Comparison of ENCODE assay signal across 25 cellular contexts in the genomic region with DNA sequence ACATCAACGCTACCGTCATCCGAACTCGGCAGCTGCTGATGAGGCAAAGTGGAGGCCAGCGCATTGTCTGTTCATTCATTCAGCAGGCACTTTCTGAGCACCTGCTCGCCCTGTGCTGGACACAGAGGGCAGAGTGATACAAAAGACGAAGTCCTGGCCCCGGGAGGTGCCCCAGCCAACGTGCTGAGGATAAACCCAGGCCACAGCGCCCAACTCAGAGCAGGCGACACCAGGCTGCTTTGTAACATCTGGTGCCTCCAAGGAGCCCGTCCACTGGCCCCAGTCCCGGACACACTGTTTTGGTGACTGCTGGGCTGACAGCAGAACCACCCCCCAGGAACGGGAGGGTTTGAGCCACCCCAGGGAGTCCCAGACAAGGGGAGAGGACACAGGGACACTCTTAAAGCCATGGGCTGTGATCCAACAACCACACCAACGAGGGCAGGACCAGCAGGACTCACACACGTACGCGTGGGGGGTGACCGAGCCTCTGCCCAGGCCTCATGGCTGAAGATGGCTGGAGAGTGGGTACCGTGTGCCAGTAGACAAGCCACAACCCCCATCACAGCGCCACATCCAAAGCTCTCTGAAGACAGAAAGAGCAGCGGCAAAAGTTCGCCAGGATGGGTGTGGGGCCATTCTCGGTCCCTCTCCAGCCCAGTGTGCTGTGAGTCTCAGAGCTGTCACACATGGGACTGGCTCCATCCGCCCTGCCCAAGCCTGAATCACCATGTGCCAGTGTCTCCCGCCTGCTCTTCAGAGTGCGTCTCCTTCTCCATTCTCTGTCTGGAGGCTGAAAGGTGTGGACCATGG. TPM values are rescaled to one million over a fixed set of nuclear protein-coding genes. Genes with fewer than 3 reads are reported as not detected.
A peak's percentile ranks its signal among the peaks of the same experiment; 100 is the strongest.
DNase-seq lines count a peak whose midpoint lies in the region; ATAC-seq and TF ChIP-seq lines count a peak whose summit lies in the region.
"Had no signal": no experiment of that assay in that cellular context is flagged by ENCODE, and none has a peak within 500 bp of the region (broad histone marks: within the 10 kb centered on the region; RNA-seq: fewer than 3 reads in every experiment).

No MANE protein-coding gene starts in this region.

- ATAC-seq in RWPE2 (ENCODE audit: low read depth), result no peak
- ATAC-seq: heart left ventricle; naive thymus-derived CD4-positive, alpha-beta T cell had no signal

- H3K27me3 ChIP-seq in H7 (ENCODE audit: control insufficient read depth, insufficient read depth, low read length) (peaks cover 2% of the 10 kb centered on the region; the same call in 1 of the 2 replicates), RWPE2 (ENCODE audit: insufficient read depth, poor library complexity, severe bottlenecking) (peaks cover 24% of the 10 kb centered on the region)
- H3K27me3 ChIP-seq: testis had no signal

- no peaks in the 10 kb centered on the region for H3K4me1 ChIP-seq in RWPE2 (ENCODE audit: insufficient read depth, poor library complexity, severe bottlenecking)
- H3K4me1 ChIP-seq: esophagus squamous epithelium, testis had no signal

- no peaks in the 10 kb centered on the region for H3K36me3 ChIP-seq in H7 (replicated peaks; ENCODE audit: control insufficient read depth, insufficient read depth, low read length)
- no peaks in the 10 kb centered on the region for H3K36me3 ChIP-seq in RWPE2 (ENCODE audit: low read depth)
- H3K36me3 ChIP-seq: esophagus squamous epithelium, heart left ventricle had no signal

- peak; percentile 65 for DNase-seq in COR-L47 (lab: John Stamatoyannopoulos, UW)
- DNase-seq in H7, result peak; percentile 46
- DNase-seq in RWPE2 (ENCODE audit: low spot score), result peak; percentile 65
- peak; percentile 8 for DNase-seq in midbrain (lab: John Stamatoyannopoulos, UW)
- DNase-seq in mucosa of gallbladder (ENCODE audit: low spot score), result no peak
- no peak for DNase-seq in iPS-NIHi7 (ENCODE audit: extremely low spot score)
- DNase-seq in activated naive CD4-positive, alpha-beta T cell (lab: John Stamatoyannopoulos, UW), result no peak
- DNase-seq: activated CD4-positive, alpha-beta T cell treated with anti-CD3 and anti-CD28 coated beads for 4 hours; activated gamma-delta T cell treated with Interleukin-2 at 50 U/mL for 16 hours; amniotic stem cell; Calu3; effector CD4-positive, alpha-beta T cell; esophagus squamous epithelium; GF-D8; Kasumi-1; mammary epithelial cell; naive thymus-derived CD4-positive, alpha-beta T cell; NCI-H1436; NCI-H510A treated with DMSO at 0.1 percent for 48 hours; stimulated activated CD4-positive, alpha-beta T cell treated with anti-CD3 and anti-CD28 coated beads, Interleukin-12 subunit alpha, Interleukin-12 subunit beta, amount 100 ng/mL, for 4 hours; testis had no signal

- no peak overlapping the region for H3K27ac ChIP-seq in RWPE2 (ENCODE audit: poor library complexity, severe bottlenecking)
- H3K27ac ChIP-seq: esophagus squamous epithelium, heart left ventricle, SK-N-MC, testis had no signal

- no peak for TF ChIP-seq CTCF in RWPE2 (IDR thresholded peaks at IDR 0.05; ENCODE audit: poor library complexity, severe bottlenecking)

- H3K4me3 ChIP-seq in H7 (ENCODE audit: insufficient read depth, low read depth, low read length) (no peak overlapping the region), RWPE2 (ENCODE audit: severe bottlenecking) (no peak overlapping the region)
- H3K4me3 ChIP-seq: esophagus squamous epithelium, heart left ventricle, SK-N-MC, testis had no signal

- no peaks in the 10 kb centered on the region for H3K9me3 ChIP-seq in RWPE2 (ENCODE audit: severe bottlenecking)
- H3K9me3 ChIP-seq: esophagus squamous epithelium, heart left ventricle, testis had no signal

RNA-seq across cellular contexts. Expression of gene TMEM179, which starts 5.9 kb away (rescaled TPM):
- 1.9 and 3.2 TPM in 2 replicates for total RNA-seq in H7 (2014; rRNA removed; shearing (Covaris generic))
- 1.5 TPM for total RNA-seq in mucosa of gallbladder
- total RNA-seq: Calu3, esophagus squamous epithelium, OCI-LY7 had no signal

RNA-seq across cellular contexts. Expression of gene C14orf180, which starts 19.1 kb away (rescaled TPM):
- total RNA-seq in H7 (2014; rRNA removed; shearing (Covaris generic)), result not detected in 2 replicates
- 0.26 TPM for total RNA-seq in mucosa of gallbladder
- total RNA-seq: Calu3; esophagus squamous epithelium; mammary epithelial cell; naive thymus-derived CD4-positive, alpha-beta T cell; OCI-LY7; progenitor cell of endocrine pancreas had no signal

Comparison
In these comparisons a context has a peak if more than half of its experiments do, and no peak if none do; other contexts are left out.
1. DNase-seq: peak in COR-L47 (single experiment), H7 (single experiment), RWPE2 (single experiment) and midbrain (single experiment); none in mucosa of gallbladder (single experiment), iPS-NIHi7 (single experiment) and activated naive CD4-positive, alpha-beta T cell (0 of 4).